In genomic region chr6:73263570-73263909, GRCh38 we compare ENCODE assay signal across 8 cellular contexts. TPM values are rescaled to one million over a fixed set of nuclear protein-coding genes. Genes with fewer than 3 reads are reported as not detected.
DNase-seq lines count a peak whose midpoint lies in the region; ATAC-seq and TF ChIP-seq lines count a peak whose summit lies in the region.

No MANE protein-coding gene starts in this region.

- H2BK5ac ChIP-seq in trophoblast cell (ENCODE audit: low read depth, low read length, poor library complexity): peak overlapping the region; percentile 52

- peak overlapping the region; percentile 94 for H4K8ac ChIP-seq in trophoblast cell (ENCODE audit: low read depth, low read length)

- peak overlapping the region; percentile 100 for H4K12ac ChIP-seq in trophoblast cell (ENCODE audit: low read depth, low read length)

- peaks cover 0 to 5% (median 0%) of the 10 kb centered on the region in 11 experiments; a peak in 4 of 22 replicates for H3K9me3 ChIP-seq in BLaER1 treated with 17β-estradiol and CSF1 and Interleukin-3, amounts not matched to agents 10 nM and 100 nM (replicated peaks in 1 of 11)
- H3K9me3 ChIP-seq in PC-3 (ENCODE audit: low read length) (no peaks in the 10 kb centered on the region), esophagus (ENCODE audit: control insufficient read depth in 2 of 2, insufficient read depth in 1 of 2, low read depth in 1 of 2, low read length in 1 of 2) (no peaks in the 10 kb centered on the region), trophoblast cell (ENCODE audit: insufficient read depth, low read depth, low read length) (no peaks in the 10 kb centered on the region)

- H3K79me1 ChIP-seq in trophoblast cell (ENCODE audit: low read length): peaks cover 9% of the 10 kb centered on the region

- peak overlapping the region; percentile 74 for H2BK12ac ChIP-seq in trophoblast cell (ENCODE audit: low read length)

- no peak for DNase-seq in PC-3
- no peak for DNase-seq in trophoblast cell
- DNase-seq in NCI-H1694 (lab: John Stamatoyannopoulos, UW): no peak

- no peaks in the 10 kb centered on the region for H3K9me2 ChIP-seq in PC-3 (replicated peaks; ENCODE audit: low read length)

- H3K18ac ChIP-seq in trophoblast cell (ENCODE audit: low read length): peak overlapping the region; percentile 44

- H2AFZ ChIP-seq in PC-3 (ENCODE audit: low read length): peak overlapping the region; percentile 58; the same call in 1 of the 2 replicates
- peak overlapping the region; percentile 62 for H2AFZ ChIP-seq in trophoblast cell (ENCODE audit: insufficient read depth, low read length, poor library complexity)

- POLR2A ChIA-PET in PC-3 (lab: Charles Lee; ENCODE audit: unreplicated experiment): no interaction called here

- H3K79me2 ChIP-seq in PC-3 (ENCODE audit: low read length) (no peaks in the 10 kb centered on the region), trophoblast cell (ENCODE audit: control insufficient read depth, insufficient read depth, low read length, poor library complexity) (peaks cover 7% of the 10 kb centered on the region)

- peak overlapping the region; percentile 85 to 96 (median 88) for H3K4me2 ChIP-seq in BLaER1 treated with 17β-estradiol and CSF1 and Interleukin-3, amounts not matched to agents 10 nM and 100 nM
- H3K4me2 ChIP-seq in PC-3 (ENCODE audit: low read length) (peak overlapping the region; percentile 82), trophoblast cell (ENCODE audit: low read length) (peak overlapping the region; percentile 78)

- H3F3A ChIP-seq in PC-3 (ENCODE audit: low read length, unreplicated experiment): peaks cover 3% of the 10 kb centered on the region

- H4K20me1 ChIP-seq in BLaER1 treated with 17β-estradiol and CSF1 and Interleukin-3, amounts not matched to agents 10 nM and 100 nM: no peaks in the 10 kb centered on the region
- H4K20me1 ChIP-seq in PC-3 (ENCODE audit: low read length): no peaks in the 10 kb centered on the region

- peaks cover 8 to 46% (median 37%) of the 10 kb centered on the region in 10 experiments for H3K4me1 ChIP-seq in BLaER1 treated with 17β-estradiol and CSF1 and Interleukin-3, amounts not matched to agents 10 nM and 100 nM
- H3K4me1 ChIP-seq in PC-3 (ENCODE audit: insufficient read depth, low read length) (peaks cover 24% of the 10 kb centered on the region), esophagus (ENCODE audit: control insufficient read depth in 2 of 2, insufficient read depth in 2 of 2, low read length in 1 of 2) (peaks cover 4 to 5% of the 10 kb centered on the region in 2 donors), trophoblast cell (ENCODE audit: control insufficient read depth in 1 of 2, insufficient read depth in 2 of 2, low read length in 2 of 2) (peaks cover 14 to 16% of the 10 kb centered on the region in 2 experiments)

- H3K36me3 ChIP-seq in BLaER1 treated with 17β-estradiol and CSF1 and Interleukin-3, amounts not matched to agents 10 nM and 100 nM: peaks cover 0 to 26% (median 9%) of the 10 kb centered on the region in 11 experiments; a peak in 14 of 22 replicates
- H3K36me3 ChIP-seq in PC-3 (ENCODE audit: low read depth, low read length) (no peaks in the 10 kb centered on the region), esophagus (ENCODE audit: control insufficient read depth in 2 of 2, insufficient read depth in 2 of 2, low read length in 1 of 2) (no peaks in the 10 kb centered on the region), trophoblast cell (ENCODE audit: control insufficient read depth in 1 of 2, insufficient read depth in 2 of 2, low read length in 2 of 2) (no peaks in the 10 kb centered on the region)

- peak overlapping the region; percentile 84 for H3K14ac ChIP-seq in trophoblast cell (ENCODE audit: low read length)

- H3K23ac ChIP-seq in trophoblast cell (ENCODE audit: low read length): no peak overlapping the region

- H2AK5ac ChIP-seq in trophoblast cell (ENCODE audit: low read length): peak overlapping the region; percentile 66

- BruUV-seq in PC-3 (replicated peaks; lab: Mats Ljungman, UMichigan): no TSS peak

- H3K4me3 ChIP-seq in BLaER1 treated with 17β-estradiol and CSF1 and Interleukin-3, amounts not matched to agents 10 nM and 100 nM: peak overlapping the region; percentile 69 to 84 (median 77)
- H3K4me3 ChIP-seq in PC-3 (ENCODE audit: low read length) (peak overlapping the region; percentile 72), esophagus (ENCODE audit: low read depth in 1 of 2, low read length in 2 of 2) (peak overlapping the region; percentile 71), trophoblast cell (ENCODE audit: low read depth, low read length) (peak overlapping the region; percentile 73)

- intact Hi-C loops in PC-3 (cut with micrococcal nuclease): no loop called here

- TF ChIP-seq CTCF in PC-3 (conservative IDR thresholded peaks at IDR 0.05; ENCODE audit: low read depth, low read length): no peak

- 20 to 30% methylated on average over 7 of the region's 7 CpGs for WGBS in esophagus, 2 donors
- no CpG with 5 or more reads among the region's 7 CpGs for WGBS in trophoblast cell (ENCODE audit: extremely low coverage, insufficient coverage, insufficient read length)

- ATAC-seq in GM21423 (IDR thresholded peaks at IDR 0.05; ENCODE audit: unreplicated experiment): peak; percentile 5
- no peak for ATAC-seq in PC-3
- no peak for ATAC-seq in HG03571 (IDR thresholded peaks at IDR 0.05; ENCODE audit: unreplicated experiment)
- ATAC-seq in HG02588 (IDR thresholded peaks at IDR 0.05; ENCODE audit: unreplicated experiment): no peak

- no peaks in the 10 kb centered on the region for H3K27me3 ChIP-seq in BLaER1 treated with 17β-estradiol and CSF1 and Interleukin-3, amounts not matched to agents 10 nM and 100 nM
- H3K27me3 ChIP-seq in PC-3 (ENCODE audit: low read length) (no peaks in the 10 kb centered on the region), esophagus (ENCODE audit: control insufficient read depth in 1 of 2, insufficient read depth in 2 of 2, low read length in 2 of 2) (no peaks in the 10 kb centered on the region), trophoblast cell (ENCODE audit: insufficient read depth, low read length) (no peaks in the 10 kb centered on the region)

- CTCF ChIA-PET in PC-3 (lab: Charles Lee): no interaction called here

- H4K91ac ChIP-seq in trophoblast cell (ENCODE audit: low read depth, low read length): peak overlapping the region; percentile 90

- H2BK120ac ChIP-seq in trophoblast cell (ENCODE audit: insufficient read depth, low read length, poor library complexity): peak overlapping the region; percentile 26

- H3K27ac ChIP-seq in BLaER1 treated with 17β-estradiol and CSF1 and Interleukin-3, amounts not matched to agents 10 nM and 100 nM: peak overlapping the region; percentile 38 to 85 (median 83); a peak in 20 of 22 replicates
- no peak overlapping the region for H3K27ac ChIP-seq in PC-3 (ENCODE audit: low read length)
- H3K27ac ChIP-seq in esophagus (ENCODE audit: low read depth in 2 of 2, low read length in 1 of 2): peak overlapping the region; percentile 36 to 76
- no peak overlapping the region for H3K27ac ChIP-seq in trophoblast cell (ENCODE audit: low read depth, low read length)

- H3K4ac ChIP-seq in trophoblast cell (ENCODE audit: low read depth, low read length): peak overlapping the region; percentile 9

- peak overlapping the region; percentile 77 to 87 (median 82) for H3K9ac ChIP-seq in BLaER1 treated with 17β-estradiol and CSF1 and Interleukin-3, amounts not matched to agents 10 nM and 100 nM
- peak overlapping the region; percentile 64; the same call in 1 of the 2 replicates for H3K9ac ChIP-seq in PC-3 (ENCODE audit: low read length)
- H3K9ac ChIP-seq in trophoblast cell (ENCODE audit: low read length): peak overlapping the region; percentile 91

RNA-seq across cellular contexts. Expression of gene KHDC1, which starts 0.5 kb away (rescaled TPM):
- 5.1 and 7.9 TPM in 2 replicates for total RNA-seq in PC-3 (2014; rRNA removed)
- under 1 TPM; 0.84 to 0.91 TPM for polyA plus RNA-seq in esophagus
- polyA plus RNA-seq in trophoblast cell (2013): 2.2 and 2.4 TPM in 2 replicates

RNA-seq across cellular contexts. Expression of gene KHDC1L, which starts 38.2 kb away (rescaled TPM):
- 0.80 and 2.4 TPM in 2 replicates for total RNA-seq in PC-3 (2014; rRNA removed)
- under 1 TPM in 1 of 2 donors, not detected in 1; 0.22 TPM for polyA plus RNA-seq in esophagus
- polyA plus RNA-seq in trophoblast cell (2013): 0.17 TPM in 1 of 2 replicates, not detected in the other

Comparison
In these comparisons a context has a peak if more than half of its experiments do, and no peak if none do; other contexts are left out.
1. H3K27ac ChIP-seq: peak in BLaER1 treated with 17β-estradiol and CSF1 and Interleukin-3, amounts not matched to agents 10 nM and 100 nM (11 of 11) and esophagus (2 of 2); none in PC-3 (single experiment) and trophoblast cell (single experiment).
2. Peak in every context shown above with its lines, with median percentiles within 50 percentile points of each other: H3K4me2 ChIP-seq, H3K4me3 ChIP-seq and H3K9ac ChIP-seq.